30 cellular contexts compared by ENCODE assay signal in the genomic region with DNA sequence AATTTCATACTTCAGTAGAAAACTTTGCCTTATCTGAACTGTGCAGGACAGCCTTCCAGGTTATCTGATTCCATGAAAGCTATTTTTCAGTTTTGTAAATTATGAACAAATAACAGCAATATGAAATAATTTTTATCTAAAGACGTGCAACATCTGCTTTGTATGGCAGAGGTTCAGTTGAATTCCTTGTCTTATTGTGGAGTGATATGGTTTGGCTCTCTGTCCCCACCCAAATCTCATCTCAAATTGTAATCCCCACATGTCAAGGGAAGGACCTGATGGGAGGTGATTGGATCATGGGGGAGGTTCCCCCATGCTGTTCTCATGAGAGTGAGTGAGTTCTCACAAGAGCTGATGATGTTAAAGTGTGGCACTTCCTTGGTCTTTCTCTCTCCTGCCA.
"Had no signal": no experiment of that assay in that cellular context is flagged by ENCODE, and none has a peak within 500 bp of the region (broad histone marks: within the 10 kb centered on the region; RNA-seq: fewer than 3 reads in every experiment).

No MANE protein-coding gene starts in this region.

- H3K4me1 Mint-ChIP-seq: immature natural killer cell had no signal

- H3K27me3 Mint-ChIP-seq: stimulated activated naive B cell treated with anti-CD40 and anti-IgM and Interleukin-4, amounts not matched to agents 10 μg/mL and 1 μg/mL and 100 μg/mL, for 72 hours had no signal

- H3K9me3 ChIP-seq: left lung, lower lobe of right lung, mucosa of descending colon, pancreas, prostate gland, stomach, testis, thyroid gland, transverse colon, upper lobe of left lung, vagina had no signal

- H3K4me3 ChIP-seq: left lung, lower lobe of right lung, mucosa of descending colon, pancreas, prostate gland, skin epidermis, stomach, testis, thyroid gland, transverse colon, upper lobe of left lung, vagina had no signal

- H3K27ac ChIP-seq: left lung, lower lobe of right lung, pancreas, prostate gland, skin epidermis, stomach, testis, thyroid gland, transverse colon, upper lobe of left lung, vagina had no signal

- H3K36me3 Mint-ChIP-seq: natural killer cell treated with Interleukin-12 subunit alpha and Interleukin-12 subunit beta and Interleukin-15 and Interleukin-18, amount 100 ng/mL, for 72 hours; stimulated activated naive B cell treated with anti-CD40 and anti-IgM and Interleukin-4, amounts not matched to agents 10 μg/mL and 1 μg/mL and 100 μg/mL, for 72 hours had no signal

- H3K27me3 ChIP-seq: left lung, pancreas, stomach, testis, thyroid gland, transverse colon, upper lobe of left lung, vagina had no signal

- H3K4me1 ChIP-seq: left lung, lower lobe of right lung, prostate gland, testis, thyroid gland, upper lobe of left lung, vagina had no signal

- ATAC-seq: left colon; left lung; lower lobe of right lung; mucosa of descending colon; naive thymus-derived CD4-positive, alpha-beta T cell; natural killer cell treated with Interleukin-12 subunit alpha and Interleukin-12 subunit beta and Interleukin-15 and Interleukin-18, amount 100 ng/mL, for 72 hours; pancreas; right cardiac atrium; sciatic nerve; stimulated activated naive B cell treated with anti-CD40 and anti-IgM and Interleukin-4, amounts not matched to agents 10 μg/mL and 1 μg/mL and 100 μg/mL, for 72 hours; stimulated activated naive CD8-positive, alpha-beta T cell treated with anti-CD3 and anti-CD28 coated beads, Interleukin-15, Interleukin-2, amounts not matched to agents 100 U/mL and 50 U/mL, for 24 hours had no signal

- H3K27ac Mint-ChIP-seq: immature natural killer cell; naive thymus-derived CD4-positive, alpha-beta T cell; natural killer cell treated with Interleukin-12 subunit alpha and Interleukin-12 subunit beta and Interleukin-15 and Interleukin-18, amount 100 ng/mL, for 72 hours; stimulated activated naive B cell treated with anti-CD40 and anti-IgM and Interleukin-4, amounts not matched to agents 10 μg/mL and 1 μg/mL and 100 μg/mL, for 72 hours had no signal

- H3K9me3 Mint-ChIP-seq: immature natural killer cell; naive thymus-derived CD4-positive, alpha-beta T cell; natural killer cell treated with Interleukin-12 subunit alpha and Interleukin-12 subunit beta and Interleukin-15 and Interleukin-18, amount 100 ng/mL, for 72 hours; stimulated activated naive B cell treated with anti-CD40 and anti-IgM and Interleukin-4, amounts not matched to agents 10 μg/mL and 1 μg/mL and 100 μg/mL, for 72 hours had no signal

- DNase-seq: hippocampal formation; immature natural killer cell; kidney; left colon; left lung; lower lobe of right lung; mammary epithelial cell; midbrain; mucosa of descending colon; naive thymus-derived CD4-positive, alpha-beta T cell; pancreas; posterior cingulate gyrus; retina; right cardiac atrium; stimulated activated CD4-positive, alpha-beta T cell treated with anti-CD3 and anti-CD28 coated beads, Interleukin-12 subunit alpha, Interleukin-12 subunit beta, amount 100 ng/mL, for 4 hours; stimulated activated CD4-positive, alpha-beta T cell treated with anti-CD3 and anti-CD28 coated beads, Interleukin-15, amount 100 ng/mL, for 24 hours; stimulated activated CD4-positive, alpha-beta T cell treated with anti-CD3 and anti-CD28 coated beads, Interleukin-2, amount 100 ng/mL, for 24 hours; stimulated activated CD4-positive, alpha-beta T cell treated with anti-CD3 and anti-CD28 coated beads, Interleukin-4, amount 100 ng/mL, for 1 hour; stimulated activated naive B cell treated with anti-CD40 and anti-IgM and Interleukin-4, amounts not matched to agents 10 μg/mL and 1 μg/mL and 100 μg/mL, for 72 hours; stimulated activated naive CD8-positive, alpha-beta T cell treated with anti-CD3 and anti-CD28 coated beads, Interleukin-15, Interleukin-2, amounts not matched to agents 100 U/mL and 50 U/mL, for 24 hours; stomach; testis; thyroid gland; transverse colon; upper lobe of left lung had no signal

- H3K4me3 Mint-ChIP-seq: immature natural killer cell; naive thymus-derived CD4-positive, alpha-beta T cell; natural killer cell treated with Interleukin-12 subunit alpha and Interleukin-12 subunit beta and Interleukin-15 and Interleukin-18, amount 100 ng/mL, for 72 hours; stimulated activated naive B cell treated with anti-CD40 and anti-IgM and Interleukin-4, amounts not matched to agents 10 μg/mL and 1 μg/mL and 100 μg/mL, for 72 hours had no signal

- H3K36me3 ChIP-seq: left lung, lower lobe of right lung, pancreas, prostate gland, stomach, thyroid gland, transverse colon, upper lobe of left lung, vagina had no signal
